ENCODE assay signal across 21 cellular contexts in genomic region chr1:229381234-229381633, GRCh38. TPM values are rescaled to one million over a fixed set of nuclear protein-coding genes. Genes with fewer than 3 reads are reported as not detected.
A peak's percentile ranks its signal among the peaks of the same experiment; 100 is the strongest.
DNase-seq lines count a peak whose midpoint lies in the region; ATAC-seq and TF ChIP-seq lines count a peak whose summit lies in the region.
"Had no signal": no experiment of that assay in that cellular context is flagged by ENCODE, and none has a peak within 500 bp of the region (broad histone marks: within the 10 kb centered on the region; RNA-seq: fewer than 3 reads in every experiment).

No MANE protein-coding gene starts in this region.

- DNase-seq in D341Med (ENCODE audit: low spot score) (peak; percentile 43), LHCN-M2 (ENCODE audit: low read depth) (peak; percentile 18), kidney tubule cell (ENCODE audit: low spot score) (peak; percentile 44)
- DNase-seq in CD4-positive, alpha-beta memory T cell, result no peak
- DNase-seq: activated CD4-positive, alpha-beta T cell treated with anti-CD3 and anti-CD28 coated beads, Interleukin-2, amount 10 ng/mL, durations not matched to agents 7 days and 5 days; aorta; C1 segment of cervical spinal cord; cortex of kidney; EL; lower lobe of right lung; NCI-H446; nephron progenitor cell; sigmoid colon; stimulated activated naive CD4-positive, alpha-beta T cell treated with Interleukin-2 at 50 U/mL for 16 hours; T-helper 17 cell had no signal

- H3K27me3 Mint-ChIP-seq in CD4-positive, alpha-beta memory T cell, result peaks cover 2 to 8% of the 10 kb centered on the region in 2 donors

- H3K4me1 ChIP-seq in OCI-LY3 (ENCODE audit: low read length), result peaks cover 25% of the 10 kb centered on the region
- no peaks in the 10 kb centered on the region for H3K4me1 ChIP-seq in CD4-positive, alpha-beta memory T cell (ENCODE audit: insufficient read depth, low read length)
- H3K4me1 ChIP-seq: esophagus muscularis mucosa, lower lobe of right lung, sigmoid colon had no signal

- no peak overlapping the region for H3K9ac ChIP-seq in OCI-LY3 (ENCODE audit: low read length)

- ATAC-seq in GM21528 (IDR thresholded peaks at IDR 0.05; ENCODE audit: low FRiP score, unreplicated experiment) (no peak), HG03159 (IDR thresholded peaks at IDR 0.05; ENCODE audit: unreplicated experiment) (no peak), GM21825 (IDR thresholded peaks at IDR 0.05; ENCODE audit: unreplicated experiment) (no peak)
- ATAC-seq: lower lobe of right lung, T-helper 17 cell had no signal

- H3K27me3 ChIP-seq in OCI-LY3 (ENCODE audit: low read depth, low read length), result peaks cover 47% of the 10 kb centered on the region
- no peaks in the 10 kb centered on the region for H3K27me3 ChIP-seq in CD4-positive, alpha-beta memory T cell (ENCODE audit: insufficient read depth, low read length)
- H3K27me3 ChIP-seq: hepatocyte had no signal

- H3K4me2 ChIP-seq in OCI-LY3 (ENCODE audit: low read length), result peak overlapping the region; percentile 35
- H3K4me2 ChIP-seq: hepatocyte had no signal

- H3K4me1 Mint-ChIP-seq in CD4-positive, alpha-beta memory T cell, result no peaks in the 10 kb centered on the region
- H3K4me1 Mint-ChIP-seq: activated CD4-positive, alpha-beta T cell treated with anti-CD3 and anti-CD28 coated beads, Interleukin-2, amount 10 ng/mL, durations not matched to agents 7 days and 5 days had no signal

- no peaks in the 10 kb centered on the region for H4K20me1 ChIP-seq in OCI-LY3 (ENCODE audit: insufficient read depth, low read length)

- H3K27ac Mint-ChIP-seq in CD4-positive, alpha-beta memory T cell, result no peak overlapping the region
- H3K27ac Mint-ChIP-seq: T-helper 17 cell had no signal

- no peaks in the 10 kb centered on the region for H3K36me3 Mint-ChIP-seq in CD4-positive, alpha-beta memory T cell

- H3K9me3 ChIP-seq in OCI-LY3 (ENCODE audit: insufficient read depth, low read length), result no peaks in the 10 kb centered on the region
- H3K9me3 ChIP-seq in CD4-positive, alpha-beta memory T cell (ENCODE audit: control insufficient read depth in 1 of 2, low read length in 2 of 2), result no peaks in the 10 kb centered on the region
- H3K9me3 ChIP-seq: esophagus muscularis mucosa, lower lobe of right lung, sigmoid colon had no signal

- CTCF ChIA-PET in CD4-positive, alpha-beta memory T cell (lab: Charles Lee; ENCODE audit: partially characterized antibody), result no interaction called here

- H3K4me3 ChIP-seq in OCI-LY3 (ENCODE audit: low read length), result peak overlapping the region; percentile 5; the same call in 1 of the 2 replicates
- H3K4me3 ChIP-seq in CD4-positive, alpha-beta memory T cell (ENCODE audit: low read length in 2 of 2), result no peak overlapping the region
- H3K4me3 ChIP-seq: esophagus muscularis mucosa, hepatocyte, lower lobe of right lung, sigmoid colon had no signal

- H3K27ac ChIP-seq in OCI-LY3 (ENCODE audit: low read length), result no peak overlapping the region
- no peak overlapping the region for H3K27ac ChIP-seq in CD4-positive, alpha-beta memory T cell (ENCODE audit: low read depth, low read length)
- H3K27ac ChIP-seq: esophagus muscularis mucosa, hepatocyte, lower lobe of right lung, sigmoid colon had no signal

- H3K36me3 ChIP-seq in OCI-LY3 (replicated peaks; ENCODE audit: low read depth, low read length), result no peaks in the 10 kb centered on the region
- H3K36me3 ChIP-seq in CD4-positive, alpha-beta memory T cell (ENCODE audit: insufficient read depth, low read length), result no peaks in the 10 kb centered on the region
- H3K36me3 ChIP-seq: esophagus muscularis mucosa, lower lobe of right lung, sigmoid colon had no signal

- POLR2A ChIA-PET in CD4-positive, alpha-beta memory T cell (lab: Charles Lee; ENCODE audit: partially characterized antibody), result no interaction called here

- H3K9me3 Mint-ChIP-seq in CD4-positive, alpha-beta memory T cell, result no peaks in the 10 kb centered on the region
- H3K9me3 Mint-ChIP-seq: activated CD4-positive, alpha-beta T cell treated with anti-CD3 and anti-CD28 coated beads, Interleukin-2, amount 10 ng/mL, durations not matched to agents 7 days and 5 days; nephron progenitor cell had no signal

- H3K79me2 ChIP-seq in OCI-LY3 (ENCODE audit: low read length), result no peaks in the 10 kb centered on the region
- H3K79me2 ChIP-seq: hepatocyte had no signal

- peak overlapping the region; percentile 24; the same call in 1 of the 2 replicates for H2AFZ ChIP-seq in OCI-LY3 (ENCODE audit: low read depth, low read length)
- H2AFZ ChIP-seq: hepatocyte had no signal

- intact Hi-C loops in CD4-positive, alpha-beta memory T cell (cut with micrococcal nuclease), result no loop called here

- TF ChIP-seq CTCF in OCI-LY3 (IDR thresholded peaks at IDR 0.05; ENCODE audit: low read depth, low read length), result peak; percentile 33

- no peak overlapping the region for H3K4me3 Mint-ChIP-seq in CD4-positive, alpha-beta memory T cell
- H3K4me3 Mint-ChIP-seq: activated CD4-positive, alpha-beta T cell treated with anti-CD3 and anti-CD28 coated beads, Interleukin-2, amount 10 ng/mL, durations not matched to agents 7 days and 5 days; nephron progenitor cell; T-helper 17 cell had no signal

RNA-seq across cellular contexts. Expression of gene CCSAP, which starts 38.4 kb away (rescaled TPM):
- total RNA-seq in LHCN-M2 (2014; rRNA removed), result 11.0 and 11.7 TPM in 2 replicates
- polyA plus RNA-seq in LHCN-M2 (2012), result 2.7 TPM
- 10 to 100 TPM; 17.5 to 18.3 TPM for total RNA-seq in CD4-positive, alpha-beta memory T cell
- polyA plus RNA-seq in CD4-positive, alpha-beta memory T cell, result 1 to 10 TPM; 3.9 to 4.1 TPM

RNA-seq across cellular contexts. Expression of gene ACTA1, which starts 52.7 kb away (rescaled TPM):
- 0.34 TPM in 1 of 2 replicates, not detected in the other for total RNA-seq in LHCN-M2 (2014; rRNA removed)
- not detected for polyA plus RNA-seq in LHCN-M2 (2012)
- under 1 TPM in 1 of 2 experiments, not detected in 1; 0.29 TPM for total RNA-seq in CD4-positive, alpha-beta memory T cell
- not detected for polyA plus RNA-seq in CD4-positive, alpha-beta memory T cell
- total RNA-seq: activated CD4-positive, alpha-beta T cell treated with anti-CD3 and anti-CD28 coated beads, Interleukin-2, amount 10 ng/mL, durations not matched to agents 7 days and 5 days; T-helper 17 cell had no signal

Comparison
In these comparisons a context has a peak if more than half of its experiments do, and no peak if none do; other contexts are left out.
1. DNase-seq: peak in D341Med (single experiment), LHCN-M2 (single experiment) and kidney tubule cell (single experiment); none in CD4-positive, alpha-beta memory T cell (0 of 5).